Comparison of ENCODE assay signal across 19 cellular contexts in genomic region chr4:185625503-185625902, GRCh38.
"Had no signal": no experiment of that assay in that cellular context is flagged by ENCODE, and none has a peak within 500 bp of the region (broad histone marks: within the 10 kb centered on the region; RNA-seq: fewer than 3 reads in every experiment).

No MANE protein-coding gene starts in this region.

- H3K9ac ChIP-seq: neural progenitor cell had no signal

- H2AFZ ChIP-seq: neural progenitor cell had no signal

- H3K9me3 ChIP-seq: colonic mucosa, esophagus squamous epithelium, gastrocnemius medialis, thyroid gland had no signal

- H3K9me3 Mint-ChIP-seq: activated T-helper 2 cell treated with anti-CD3 and anti-CD28 coated beads, Interferon-gamma antibody, Interleukin-2, Interleukin-4, amounts not matched to agents 10 μg/mL and 5 μg/mL and 100 μg/mL, durations not matched to agents 14 hours and 24 hours and 36 hours; naive thymus-derived CD8-positive, alpha-beta T cell; neural progenitor cell; stimulated activated naive CD8-positive, alpha-beta T cell treated with anti-CD3 and anti-CD28 coated beads, Interleukin-15, Interleukin-2, amounts not matched to agents 100 ng/mL and 50 ng/mL, for 24 hours; T-helper 1 cell treated with Interleukin-12 subunit alpha and Interleukin-12 subunit beta and Interleukin-4 antibody, amounts not matched to agents 30 μg/mL and 1 μg/mL, for 36 hours; WTC11 had no signal

- H3K4me1 ChIP-seq: colonic mucosa, esophagus squamous epithelium, gastrocnemius medialis, neural progenitor cell, thyroid gland had no signal

- FAIRE-seq: astrocyte had no signal

- DNase-seq: activated naive CD4-positive, alpha-beta T cell; activated T-cell treated with anti-CD3 and anti-CD28 coated beads, Interleukin-2, amount 50 U/mL, for 1 hour; colonic mucosa; esophagus squamous epithelium; gastrocnemius medialis; hippocampal formation; naive thymus-derived CD8-positive, alpha-beta T cell; stimulated activated CD4-positive, alpha-beta T cell treated with anti-CD3 and anti-CD28 coated beads, Interleukin-4, amount 100 ng/mL, for 4 hours; substantia nigra; T1000; thyroid gland had no signal

- H3K4me2 ChIP-seq: neural progenitor cell had no signal

- H3K4me1 Mint-ChIP-seq: naive thymus-derived CD8-positive, alpha-beta T cell; neural progenitor cell; WTC11 had no signal

- ATAC-seq: gastrocnemius medialis; naive thymus-derived CD8-positive, alpha-beta T cell; WTC11 had no signal

- H3K4me3 Mint-ChIP-seq: activated naive CD8-positive, alpha-beta T cell; naive thymus-derived CD8-positive, alpha-beta T cell; neural progenitor cell; stimulated activated naive CD8-positive, alpha-beta T cell treated with anti-CD3 and anti-CD28 coated beads, Interleukin-15, Interleukin-2, amounts not matched to agents 100 ng/mL and 50 ng/mL, for 24 hours; T-helper 1 cell treated with Interleukin-12 subunit alpha and Interleukin-12 subunit beta and Interleukin-4 antibody, amounts not matched to agents 30 μg/mL and 1 μg/mL, for 36 hours; WTC11 had no signal

- H3K27me3 ChIP-seq: colonic mucosa, esophagus squamous epithelium, gastrocnemius medialis, neural progenitor cell, thyroid gland had no signal

- H3K4me3 ChIP-seq: colonic mucosa, esophagus squamous epithelium, gastrocnemius medialis, lung, neural progenitor cell, thyroid gland had no signal

- H3K27ac Mint-ChIP-seq: activated naive CD8-positive, alpha-beta T cell; activated T-helper 2 cell treated with anti-CD3 and anti-CD28 coated beads, Interferon-gamma antibody, Interleukin-2, Interleukin-4, amounts not matched to agents 10 μg/mL and 5 μg/mL and 100 μg/mL, durations not matched to agents 14 hours and 24 hours and 36 hours; naive thymus-derived CD8-positive, alpha-beta T cell; neural progenitor cell; stimulated activated naive CD8-positive, alpha-beta T cell treated with anti-CD3 and anti-CD28 coated beads, Interleukin-15, Interleukin-2, amounts not matched to agents 100 ng/mL and 50 ng/mL, for 24 hours; T-helper 1 cell treated with Interleukin-12 subunit alpha and Interleukin-12 subunit beta and Interleukin-4 antibody, amounts not matched to agents 30 μg/mL and 1 μg/mL, for 36 hours; WTC11 had no signal

- H3K36me3 Mint-ChIP-seq: activated naive CD8-positive, alpha-beta T cell; WTC11 had no signal

- H3K27ac ChIP-seq: colonic mucosa, esophagus squamous epithelium, gastrocnemius medialis, neural progenitor cell, thyroid gland had no signal

- H3K36me3 ChIP-seq: colonic mucosa, gastrocnemius medialis, neural progenitor cell had no signal
